1 cellular context compared by ENCODE assay signal in genomic region chr6:89406157-89406556, GRCh38.
TF ChIP-seq lines count a peak whose summit lies in the region.

No MANE protein-coding gene starts in this region.

TF ChIP-seq in WTC11, 78 proteins besides CTCF, POLR2A, EP300 and RAD21 (continued from another document):
- TF ChIP-seq JAZF1 (CRISPR knock-in tag; IDR thresholded peaks at IDR 0.05), result no peak
